ENCODE assay signal across 16 cellular contexts in genomic region chr1:203508463-203508862, GRCh38. TPM values are rescaled to one million over a fixed set of nuclear protein-coding genes. Genes with fewer than 3 reads are reported as not detected.
DNase-seq lines count a peak whose midpoint lies in the region; ATAC-seq and TF ChIP-seq lines count a peak whose summit lies in the region.
"Had no signal": no experiment of that assay in that cellular context is flagged by ENCODE, and none has a peak within 500 bp of the region (broad histone marks: within the 10 kb centered on the region; RNA-seq: fewer than 3 reads in every experiment).

No MANE protein-coding gene starts in this region.

- no peaks in the 10 kb centered on the region for H3K36me3 Mint-ChIP-seq in GM23338 (ENCODE audit: low read depth)
- H3K36me3 Mint-ChIP-seq in osteocyte (ENCODE audit: unreplicated experiment), result no peaks in the 10 kb centered on the region
- H3K36me3 Mint-ChIP-seq: natural killer cell treated with Interleukin-12 subunit alpha and Interleukin-12 subunit beta and Interleukin-15 and Interleukin-18, amount 100 ng/mL, for 72 hours had no signal

- H3K4me3 Mint-ChIP-seq in GM23338 (no peak overlapping the region; the same call in 2 of the 3 replicates), osteocyte (ENCODE audit: unreplicated experiment) (no peak overlapping the region)
- H3K4me3 Mint-ChIP-seq: natural killer cell treated with Interleukin-12 subunit alpha and Interleukin-12 subunit beta and Interleukin-15 and Interleukin-18, amount 100 ng/mL, for 72 hours had no signal

- H3K27me3 Mint-ChIP-seq in GM23338 (ENCODE audit: insufficient read depth, low read depth, poor library complexity), result peaks cover 25% of the 10 kb centered on the region
- no peaks in the 10 kb centered on the region for H3K27me3 Mint-ChIP-seq in osteocyte (ENCODE audit: unreplicated experiment)

- no peaks in the 10 kb centered on the region for H3K9me2 ChIP-seq in GM23338 (ENCODE audit: insufficient read depth)

- H2AFZ ChIP-seq in GM23338, result peak overlapping the region; percentile 83
- H2AFZ ChIP-seq: GM23248 had no signal

- H3K4me1 Mint-ChIP-seq in GM23338, result peaks cover 56% of the 10 kb centered on the region
- H3K4me1 Mint-ChIP-seq in osteocyte (ENCODE audit: unreplicated experiment), result peaks cover 45% of the 10 kb centered on the region

- TF ChIP-seq CTCF in GM23338 (conservative IDR thresholded peaks at IDR 0.05; ENCODE audit: low read depth in 2 of 2), result peak; percentile 20 to 27; a peak in 1 of 4 replicates
- no peak for TF ChIP-seq CTCF in ascending aorta (IDR thresholded peaks at IDR 0.05)
- no peak for TF ChIP-seq CTCF in osteocyte (IDR thresholded peaks at IDR 0.05)

- H3K36me3 ChIP-seq in GM23338 (ENCODE audit: insufficient read depth), result no peaks in the 10 kb centered on the region
- H3K36me3 ChIP-seq in ascending aorta, result no peaks in the 10 kb centered on the region
- H3K36me3 ChIP-seq: Peyer's patch had no signal

- intact Hi-C loops in ascending aorta (cut with DNase I) (loop anchor here (10.0 kb wide), 1 partner anchor 286 kb away; the partner anchor contains the start of genes ZBED6 and ZC3H11A), left cardiac atrium (cut with DNase I) (loop anchor here (2.0 to 10.0 kb wide), 4 partner anchors 48 to 266 kb away; partner anchors contain the start of gene ATP2B4 (in 1 of the 2))

- H3K4me1 ChIP-seq in GM23338 (ENCODE audit: insufficient read depth), result peaks cover 27% of the 10 kb centered on the region
- H3K4me1 ChIP-seq in ascending aorta, result peaks cover 3 to 24% of the 10 kb centered on the region in 2 donors

- H3K4me2 ChIP-seq in GM23338, result peak overlapping the region; percentile 48

- peak; percentile 18 for ATAC-seq in GM23338
- ATAC-seq in left cardiac atrium, result peak; percentile 68 to 73
- no peak for ATAC-seq in HG02588 (IDR thresholded peaks at IDR 0.05; ENCODE audit: unreplicated experiment)
- ATAC-seq: natural killer cell treated with Interleukin-12 subunit alpha and Interleukin-12 subunit beta and Interleukin-15 and Interleukin-18, amount 100 ng/mL, for 72 hours had no signal

- no peaks in the 10 kb centered on the region for H4K20me1 ChIP-seq in GM23338 (replicated peaks; ENCODE audit: insufficient read depth)

- H3K9me3 Mint-ChIP-seq in GM23338, result no peaks in the 10 kb centered on the region; the same call in 2 of the 3 replicates
- H3K9me3 Mint-ChIP-seq in osteocyte (ENCODE audit: unreplicated experiment), result no peaks in the 10 kb centered on the region
- H3K9me3 Mint-ChIP-seq: natural killer cell treated with Interleukin-12 subunit alpha and Interleukin-12 subunit beta and Interleukin-15 and Interleukin-18, amount 100 ng/mL, for 72 hours had no signal

- no peaks in the 10 kb centered on the region for H3K79me2 ChIP-seq in GM23338 (replicated peaks; ENCODE audit: insufficient read depth)

- H3K27me3 ChIP-seq in GM23338 (ENCODE audit: insufficient read depth) (peaks cover 16% of the 10 kb centered on the region; the same call in 1 of the 2 replicates), ascending aorta (no peaks in the 10 kb centered on the region)
- H3K27me3 ChIP-seq: Peyer's patch had no signal

- no peak for DNase-seq in GM23338 (ENCODE audit: low spot score)
- no peak for DNase-seq in ascending aorta (ENCODE audit: low spot score in 2 of 2)
- DNase-seq in left cardiac atrium, result peak; percentile 47
- no peak for DNase-seq in osteocyte (ENCODE audit: extremely low spot score, unreplicated experiment)
- DNase-seq in NCI-H226, result no peak
- DNase-seq in NCI-H1694 treated with DMSO at 0.1 percent for 48 hours (lab: John Stamatoyannopoulos, UW), result no peak
- DNase-seq in mesenteric fat pad (ENCODE audit: low spot score), result no peak
- DNase-seq: activated naive CD4-positive, alpha-beta T cell treated with anti-CD3 and anti-CD28 coated beads, Interleukin-2, amount 50 U/mL, for 16 hours; NCI-H1048; NCI-H510A; Peyer's patch had no signal

- H3K4me3 ChIP-seq in GM23338 (no peak overlapping the region), ascending aorta (no peak overlapping the region)
- H3K4me3 ChIP-seq: GM23248, Peyer's patch had no signal

- H3K27ac ChIP-seq in GM23338 (ENCODE audit: low read depth), result no peak overlapping the region
- H3K27ac ChIP-seq in ascending aorta, result peak overlapping the region; percentile 20 to 33
- H3K27ac ChIP-seq: GM23248 had no signal

- no peaks in the 10 kb centered on the region for H3K9me3 ChIP-seq in ascending aorta
- H3K9me3 ChIP-seq: Peyer's patch had no signal

- no peaks in the 10 kb centered on the region for H3F3A ChIP-seq in GM23338 (replicated peaks; ENCODE audit: low read depth)

- H3K27ac Mint-ChIP-seq in GM23338, result no peak overlapping the region
- H3K27ac Mint-ChIP-seq in osteocyte (ENCODE audit: unreplicated experiment), result peak overlapping the region; percentile 50

TF ChIP-seq in GM23338, 12 proteins besides CTCF, POLR2A, EP300 and RAD21 (continues in another document):
- no peak for TF ChIP-seq REST (IDR thresholded peaks at IDR 0.05; ENCODE audit: unreplicated experiment)
- no peak for TF ChIP-seq ETS1 (IDR thresholded peaks at IDR 0.05)
- TF ChIP-seq CREB1 (CRISPR knock-in tag; IDR thresholded peaks at IDR 0.05; ENCODE audit: low read depth), result no peak
- no peak for TF ChIP-seq NANOG (IDR thresholded peaks at IDR 0.05; ENCODE audit: borderline replicate concordance)
- no peak for TF ChIP-seq EZH2 (IDR thresholded peaks at IDR 0.05; ENCODE audit: low read depth, unreplicated experiment)

RNA-seq across cellular contexts. Expression of gene OPTC, which starts 14.5 kb away (rescaled TPM):
- 1.0 TPM in 1 of 2 replicates, not detected in the other for total RNA-seq in GM23338 (2014; rRNA removed; shearing (Covaris generic))
- polyA plus RNA-seq in GM23338 (2016; fragmentation: Nextera tagmentation; extraction: Ambion mirVana), result 0.26 and 0.50 TPM in 2 replicates
- not detected for total RNA-seq in ascending aorta
- not detected for total RNA-seq in left cardiac atrium
- not detected in 2 replicates for total RNA-seq in osteocyte
- not detected for total RNA-seq in mesenteric fat pad
- total RNA-seq: activated CD8-positive, alpha-beta memory T cell treated with anti-CD3 and anti-CD28 coated beads for 36 hours; GM23248; HT-29; natural killer cell treated with Interleukin-12 subunit alpha and Interleukin-12 subunit beta and Interleukin-15 and Interleukin-18, amount 100 ng/mL, for 72 hours; Peyer's patch had no signal
- polyA plus RNA-seq: GM23248 had no signal

RNA-seq across cellular contexts. Expression of gene PRELP, which starts 32.9 kb away (rescaled TPM):
- 0.03 and 0.08 TPM in 2 replicates for total RNA-seq in GM23338 (2014; rRNA removed; shearing (Covaris generic))
- 0.03 and 0.12 TPM in 2 replicates for polyA plus RNA-seq in GM23338 (2016; fragmentation: Nextera tagmentation; extraction: Ambion mirVana)
- total RNA-seq in ascending aorta, result 142 TPM
- total RNA-seq in left cardiac atrium, result 10 to 100 TPM; 47.4 to 71.7 TPM
- 0.94 and 1.0 TPM in 2 replicates for total RNA-seq in osteocyte
- total RNA-seq in mesenteric fat pad, result 80.0 TPM
- total RNA-seq: activated CD8-positive, alpha-beta memory T cell treated with anti-CD3 and anti-CD28 coated beads for 36 hours; natural killer cell treated with Interleukin-12 subunit alpha and Interleukin-12 subunit beta and Interleukin-15 and Interleukin-18, amount 100 ng/mL, for 72 hours had no signal

Comparison
In these comparisons a context has a peak if more than half of its experiments do, and no peak if none do; other contexts are left out.
1. CTCF ChIP-seq: peak in GM23338 (2 of 2); none in ascending aorta (0 of 3) and osteocyte (single experiment).
2. RNA of gene PRELP, which starts 32.9 kb away (total RNA-seq): 142 TPM in ascending aorta (single experiment), 80.0 TPM in mesenteric fat pad (single experiment) and 47.4 to 71.7 TPM in left cardiac atrium; 0.94 to 1.0 TPM in osteocyte and 0.03 to 0.08 TPM in GM23338; every median in the first group is over 10 times any median in the second.